Comparison of ENCODE assay signal across 18 cellular contexts in genomic region chr15:33313491-33313890, GRCh38. TPM values are rescaled to one million over a fixed set of nuclear protein-coding genes. Genes with fewer than 3 reads are reported as not detected.
"Had no signal": no experiment of that assay in that cellular context is flagged by ENCODE, and none has a peak within 500 bp of the region (broad histone marks: within the 10 kb centered on the region; RNA-seq: fewer than 3 reads in every experiment).

No MANE protein-coding gene starts in this region.

- ATAC-seq: left colon; pancreas; right lobe of liver; stimulated activated effector memory CD8-positive, alpha-beta T cell treated with anti-CD3 and anti-CD28 coated beads, Interleukin-12 subunit alpha, Interleukin-12 subunit beta, amount 100 ng/mL, for 72 hours; stimulated activated naive CD8-positive, alpha-beta T cell treated with anti-CD3 and anti-CD28 coated beads, Interleukin-15, amount 100 ng/mL, for 72 hours had no signal

- H3K4me1 ChIP-seq: pancreas, right lobe of liver, uterus had no signal

- H3K36me3 Mint-ChIP-seq: activated naive CD8-positive, alpha-beta T cell treated with anti-CD3 and anti-CD28 coated beads for 36 hours; stimulated activated effector memory CD8-positive, alpha-beta T cell treated with anti-CD3 and anti-CD28 coated beads, Interleukin-12 subunit alpha, Interleukin-12 subunit beta, amount 100 ng/mL, for 72 hours had no signal

- DNase-seq: activated CD4-positive, alpha-beta memory T cell treated with anti-CD3 and anti-CD28 coated beads, Interleukin-2, amount 10 ng/mL, durations not matched to agents 7 days and 5 days; activated CD4-positive, alpha-beta T cell treated with anti-CD3 and anti-CD28 coated beads for 48 hours; activated naive CD4-positive, alpha-beta T cell; activated naive CD8-positive, alpha-beta T cell treated with anti-CD3 and anti-CD28 coated beads for 36 hours; activated T-cell treated with anti-CD3 and anti-CD28 coated beads for 4 hours; left colon; mesenchymal stem cell; pancreas; right lobe of liver; stimulated activated CD4-positive, alpha-beta T cell treated with anti-CD3 and anti-CD28 coated beads, Interleukin-2, amount 100 ng/mL, for 24 hours; stimulated activated naive CD8-positive, alpha-beta T cell treated with anti-CD3 and anti-CD28 coated beads, Interleukin-15, amount 100 ng/mL, for 72 hours; uterus had no signal

- H3K27ac ChIP-seq: neutrophil, pancreas, right lobe of liver, skin epidermis, tibial nerve had no signal

- H3K27ac Mint-ChIP-seq: activated CD4-positive, alpha-beta memory T cell treated with anti-CD3 and anti-CD28 coated beads, Interleukin-2, amount 10 ng/mL, durations not matched to agents 7 days and 5 days; activated naive CD8-positive, alpha-beta T cell treated with anti-CD3 and anti-CD28 coated beads for 36 hours; nephron; stimulated activated effector memory CD8-positive, alpha-beta T cell treated with anti-CD3 and anti-CD28 coated beads, Interleukin-12 subunit alpha, Interleukin-12 subunit beta, amount 100 ng/mL, for 72 hours; stimulated activated naive CD8-positive, alpha-beta T cell treated with anti-CD3 and anti-CD28 coated beads, Interleukin-15, amount 100 ng/mL, for 72 hours had no signal

- H3K36me3 ChIP-seq: neutrophil, pancreas, right lobe of liver, tibial nerve, uterus had no signal

- H3K4me3 ChIP-seq: pancreas, right lobe of liver, skin epidermis, tibial nerve, uterus had no signal

- H3K9me3 ChIP-seq: neutrophil, pancreas, right lobe of liver, tibial nerve, uterus had no signal

- H3K4me3 Mint-ChIP-seq: activated CD4-positive, alpha-beta memory T cell treated with anti-CD3 and anti-CD28 coated beads, Interleukin-2, amount 10 ng/mL, durations not matched to agents 7 days and 5 days; activated naive CD8-positive, alpha-beta T cell treated with anti-CD3 and anti-CD28 coated beads for 36 hours; stimulated activated effector memory CD8-positive, alpha-beta T cell treated with anti-CD3 and anti-CD28 coated beads, Interleukin-12 subunit alpha, Interleukin-12 subunit beta, amount 100 ng/mL, for 72 hours; stimulated activated naive CD8-positive, alpha-beta T cell treated with anti-CD3 and anti-CD28 coated beads, Interleukin-15, amount 100 ng/mL, for 72 hours had no signal

- H3K4me1 Mint-ChIP-seq: activated CD4-positive, alpha-beta memory T cell treated with anti-CD3 and anti-CD28 coated beads, Interleukin-2, amount 10 ng/mL, durations not matched to agents 7 days and 5 days; activated naive CD8-positive, alpha-beta T cell treated with anti-CD3 and anti-CD28 coated beads for 36 hours; stimulated activated effector memory CD8-positive, alpha-beta T cell treated with anti-CD3 and anti-CD28 coated beads, Interleukin-12 subunit alpha, Interleukin-12 subunit beta, amount 100 ng/mL, for 72 hours had no signal

- H3K9me3 Mint-ChIP-seq: activated CD4-positive, alpha-beta memory T cell treated with anti-CD3 and anti-CD28 coated beads, Interleukin-2, amount 10 ng/mL, durations not matched to agents 7 days and 5 days; activated naive CD8-positive, alpha-beta T cell treated with anti-CD3 and anti-CD28 coated beads for 36 hours; nephron; stimulated activated naive CD8-positive, alpha-beta T cell treated with anti-CD3 and anti-CD28 coated beads, Interleukin-15, amount 100 ng/mL, for 72 hours had no signal

- H3K27me3 ChIP-seq: uterus had no signal

RNA-seq across cellular contexts. Expression of gene RYR3, which starts 2.7 kb away (rescaled TPM):
- total RNA-seq: activated CD4-positive, alpha-beta memory T cell treated with anti-CD3 and anti-CD28 coated beads, Interleukin-2, amount 10 ng/mL, durations not matched to agents 7 days and 5 days; activated naive CD8-positive, alpha-beta T cell treated with anti-CD3 and anti-CD28 coated beads for 36 hours; T-helper 2 cell treated with Interferon-gamma antibody and Interleukin-4, amounts not matched to agents 100 ng/mL and 5 ng/mL, for 36 hours had no signal
